In the genomic region with DNA sequence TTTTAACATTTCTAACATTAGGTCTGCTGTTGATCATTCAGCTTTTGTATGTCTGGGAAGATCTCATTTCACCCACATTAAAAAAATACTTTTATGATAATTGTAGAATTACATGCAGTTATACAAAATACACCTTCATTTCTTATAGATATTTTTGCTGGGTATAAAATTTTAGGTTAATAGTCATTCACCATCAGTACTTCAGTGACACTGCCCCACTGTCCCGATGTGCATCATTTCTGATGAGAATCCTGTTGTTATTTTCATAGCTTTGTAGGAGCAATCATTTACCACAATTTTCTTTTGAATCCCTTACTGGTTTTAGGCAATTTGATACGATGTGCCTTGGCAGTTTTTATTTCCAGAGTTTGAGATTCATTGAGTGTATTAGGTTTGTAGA, we compare ENCODE assay signal across 17 cellular contexts.
DNase-seq lines count a peak whose midpoint lies in the region; ATAC-seq, FAIRE-seq and TF ChIP-seq lines count a peak whose summit lies in the region.
"Had no signal": no experiment of that assay in that cellular context is flagged by ENCODE, and none has a peak within 500 bp of the region (broad histone marks: within the 10 kb centered on the region; RNA-seq: fewer than 3 reads in every experiment).

No MANE protein-coding gene starts in this region.

- in situ Hi-C loops in HepG2 (cut with HindIII; ENCODE audit: extremely low pct_ligation_motif_present, low pct_unique_long_range_greater_than_20kb) (no loop called here), K562 (cut with MboI) (no loop called here)

- TF ChIP-seq CTCF in HepG2 (CRISPR knock-in tag; IDR thresholded peaks at IDR 0.05) (no peak), right lobe of liver (IDR thresholded peaks at IDR 0.05) (no peak), HEK293 (tag by site-specific recombination; IDR thresholded peaks at IDR 0.05) (no peak), K562 (IDR thresholded peaks at IDR 0.05 in 2 of 3, conservative IDR thresholded peaks at IDR 0.05 in 1 of 3; ENCODE audit: insufficient read depth in 2 of 3, low read depth in 1 of 3, low read length in 3 of 3) (no peak)

- H3K27ac ChIP-seq in HepG2 (ENCODE audit: extremely low read length, insufficient read depth, low read length) (no peak overlapping the region), right lobe of liver (no peak overlapping the region), HEK293 (ENCODE audit: extremely low read depth, low read depth, low read length) (no peak overlapping the region), K562 (ENCODE audit: extremely low read depth, low read depth, low read length) (no peak overlapping the region)
- H3K27ac ChIP-seq: C4-2B, HL-60 had no signal

- H3K9me3 ChIP-seq in HepG2 (ENCODE audit: low read length) (peaks cover 31% of the 10 kb centered on the region), right lobe of liver (peaks cover 0 to 11% (median 0%) of the 10 kb centered on the region in 4 donors), HEK293 (ENCODE audit: control insufficient read depth, insufficient read depth, low read depth, low read length) (no peaks in the 10 kb centered on the region), K562 (replicated peaks; ENCODE audit: control insufficient read depth, insufficient read depth, low read depth, low read length) (peaks cover 12% of the 10 kb centered on the region)

- TF ChIP-seq RAD21 in HepG2 (CRISPR knock-in tag; IDR thresholded peaks at IDR 0.05) (no peak), K562 (CRISPR knock-in tag; conservative IDR thresholded peaks at IDR 0.05 in 1 of 2, IDR thresholded peaks at IDR 0.05 in 1 of 2) (no peak)

- H3K27me3 ChIP-seq in HepG2 (ENCODE audit: control insufficient read depth in 1 of 2, insufficient read depth in 2 of 2, low read length in 2 of 2) = no peaks in the 10 kb centered on the region
- no peaks in the 10 kb centered on the region for H3K27me3 ChIP-seq in right lobe of liver
- H3K27me3 ChIP-seq in K562 (ENCODE audit: control insufficient read depth in 2 of 2, insufficient read depth in 2 of 2, low read length in 2 of 2) = no peaks in the 10 kb centered on the region

- H3K27ac Mint-ChIP-seq in natural killer cell treated with Interleukin-12 subunit alpha and Interleukin-12 subunit beta and Interleukin-15 and Interleukin-18, amount 100 ng/mL, for 72 hours = no peak overlapping the region
- H3K27ac Mint-ChIP-seq in activated CD8-positive, alpha-beta memory T cell treated with anti-CD3 and anti-CD28 coated beads, Interleukin-2, amount 10 ng/mL, durations not matched to agents 7 days and 5 days = no peak overlapping the region
- H3K27ac Mint-ChIP-seq: CD4-positive, alpha-beta memory T cell had no signal

- H3K9ac ChIP-seq in HepG2 (ENCODE audit: insufficient read depth, low read depth, low read length) = no peak overlapping the region
- H3K9ac ChIP-seq in K562 (ENCODE audit: insufficient read depth in 1 of 2, low read depth in 2 of 2, low read length in 2 of 2) = no peak overlapping the region

- H3K27me3 Mint-ChIP-seq in natural killer cell treated with Interleukin-12 subunit alpha and Interleukin-12 subunit beta and Interleukin-15 and Interleukin-18, amount 100 ng/mL, for 72 hours = no peaks in the 10 kb centered on the region
- H3K27me3 Mint-ChIP-seq in activated CD8-positive, alpha-beta memory T cell treated with anti-CD3 and anti-CD28 coated beads, Interleukin-2, amount 10 ng/mL, durations not matched to agents 7 days and 5 days = no peaks in the 10 kb centered on the region
- H3K27me3 Mint-ChIP-seq: CD4-positive, alpha-beta memory T cell had no signal

- H3K4me3 ChIP-seq in HepG2 (replicated peaks in 1 of 3; ENCODE audit: insufficient read depth in 1 of 3, low read depth in 2 of 3, low read length in 3 of 3) = no peak overlapping the region
- no peak overlapping the region for H3K4me3 ChIP-seq in right lobe of liver
- no peak overlapping the region for H3K4me3 ChIP-seq in HEK293 (ENCODE audit: low read depth, low read length)
- H3K4me3 ChIP-seq in K562 = no peak overlapping the region
- H3K4me3 ChIP-seq: HAP-1 had no signal

- FAIRE-seq in HepG2 (lab: Jason Lieb, UNC) (no peak), K562 (lab: Jason Lieb, UNC) (no peak)
- FAIRE-seq: A204.1 had no signal

- peaks cover 47 to 55% of the 10 kb centered on the region in 2 donors for H3K4me1 Mint-ChIP-seq in natural killer cell treated with Interleukin-12 subunit alpha and Interleukin-12 subunit beta and Interleukin-15 and Interleukin-18, amount 100 ng/mL, for 72 hours (ENCODE audit: low read depth in 2 of 2)
- H3K4me1 Mint-ChIP-seq in activated CD8-positive, alpha-beta memory T cell treated with anti-CD3 and anti-CD28 coated beads, Interleukin-2, amount 10 ng/mL, durations not matched to agents 7 days and 5 days = peaks cover 50% of the 10 kb centered on the region

- TF ChIP-seq EP300 in HepG2 (IDR thresholded peaks at IDR 0.05; ENCODE audit: low read depth in 2 of 2, low read length in 2 of 2) = no peak
- no peak for TF ChIP-seq EP300 in HepG2 (CRISPR knock-in tag; IDR thresholded peaks at IDR 0.05; ENCODE audit: borderline replicate concordance)
- TF ChIP-seq EP300 in K562 (IDR thresholded peaks at IDR 0.05; ENCODE audit: low read length) = no peak

- CTCF ChIA-PET in HepG2 (lab: Yijun Ruan, JAX; ENCODE audit: low intra/inter-chr PET ratio, low total read pairs) (no interaction called here), HEK293 (lab: Yijun Ruan, JAX) (no interaction called here), K562 (lab: Yijun Ruan, JAX; ENCODE audit: low intra/inter-chr PET ratio) (no interaction called here)
- CTCF ChIA-PET in activated CD8-positive, alpha-beta memory T cell treated with anti-CD3 and anti-CD28 coated beads, Interleukin-2, amount 10 ng/mL, durations not matched to agents 7 days and 5 days (lab: Charles Lee) = interaction anchor here (4.4 kb wide), 1 partner anchor 13 kb away, joined by 21 read pairs; no protein-coding TSS in a partner anchor

- WGBS in HepG2 (ENCODE audit: low lambda C conversion rate) = 97% methylated on average over 2 of the region's 2 CpGs
- WGBS in right lobe of liver (ENCODE audit: insufficient coverage, low coverage, low lambda C conversion rate, missing lambda C conversion rate) = 100% methylated on average over 2 of the region's 2 CpGs
- 100% methylated on average over 2 of the region's 2 CpGs for WGBS in K562 (ENCODE audit: insufficient coverage, low coverage, missing lambda C conversion rate)

- H2AFZ ChIP-seq in HepG2 (ENCODE audit: low read length) (no peak overlapping the region), K562 (ENCODE audit: low read depth, low read length) (no peak overlapping the region)

- H3K79me2 ChIP-seq in HepG2 (ENCODE audit: insufficient read depth, low read length) (peaks cover 4% of the 10 kb centered on the region), K562 (ENCODE audit: control insufficient read depth, insufficient read depth, low read length) (peaks cover 40% of the 10 kb centered on the region)

- intact Hi-C loops in HepG2 (cut with micrococcal nuclease; ENCODE audit: unreplicated experiment) (no loop called here), right lobe of liver (cut with DNase I) (no loop called here), K562 (cut with micrococcal nuclease) (no loop called here)

- BruUV-seq in HepG2 (replicated peaks; lab: Mats Ljungman, UMichigan) (TSS peak; percentile 30), K562 (replicated peaks; lab: Mats Ljungman, UMichigan) (no TSS peak)

- ATAC-seq in HepG2 (no peak), right lobe of liver (no peak), K562 (no peak), HG03378 (IDR thresholded peaks at IDR 0.05; ENCODE audit: unreplicated experiment) (no peak)
- ATAC-seq in natural killer cell treated with Interleukin-12 subunit alpha and Interleukin-12 subunit beta and Interleukin-15 and Interleukin-18, amount 100 ng/mL, for 72 hours = no peak
- no peak for ATAC-seq in activated CD8-positive, alpha-beta memory T cell treated with anti-CD3 and anti-CD28 coated beads, Interleukin-2, amount 10 ng/mL, durations not matched to agents 7 days and 5 days

- H4K20me1 ChIP-seq in HepG2 (ENCODE audit: insufficient read depth, low read length) (no peaks in the 10 kb centered on the region), K562 (replicated peaks; ENCODE audit: control insufficient read depth, insufficient read depth, low read length) (no peaks in the 10 kb centered on the region; the same call in 1 of the 2 replicates)

- H3K36me3 ChIP-seq in HepG2 (replicated peaks in 1 of 2; ENCODE audit: control insufficient read depth in 1 of 2, insufficient read depth in 2 of 2, low read length in 2 of 2) = peaks cover 0 to 5% of the 10 kb centered on the region in 2 experiments; a peak in 1 of 5 replicates
- H3K36me3 ChIP-seq in right lobe of liver = no peaks in the 10 kb centered on the region
- peaks cover 0 to 8% of the 10 kb centered on the region in 2 experiments; a peak in 2 of 3 replicates for H3K36me3 ChIP-seq in HEK293 (ENCODE audit: control insufficient read depth in 2 of 2, insufficient read depth in 1 of 2, low read length in 2 of 2)
- H3K36me3 ChIP-seq in K562 (ENCODE audit: control insufficient read depth, insufficient read depth, low read length) = peaks cover 5% of the 10 kb centered on the region
- H3K36me3 ChIP-seq: HAP-1 had no signal

- peaks cover 24% of the 10 kb centered on the region for H3K36me3 Mint-ChIP-seq in natural killer cell treated with Interleukin-12 subunit alpha and Interleukin-12 subunit beta and Interleukin-15 and Interleukin-18, amount 100 ng/mL, for 72 hours
- H3K36me3 Mint-ChIP-seq in activated CD8-positive, alpha-beta memory T cell treated with anti-CD3 and anti-CD28 coated beads, Interleukin-2, amount 10 ng/mL, durations not matched to agents 7 days and 5 days = peaks cover 59% of the 10 kb centered on the region

- H3K4me1 ChIP-seq in HepG2 (ENCODE audit: insufficient read depth, low read length) (no peaks in the 10 kb centered on the region), right lobe of liver (no peaks in the 10 kb centered on the region), HEK293 (ENCODE audit: control insufficient read depth, insufficient read depth, low read length) (peaks cover 1% of the 10 kb centered on the region), K562 (replicated peaks in 1 of 2; ENCODE audit: control insufficient read depth in 2 of 2, insufficient read depth in 2 of 2, low read length in 2 of 2) (no peaks in the 10 kb centered on the region)
- H3K4me1 ChIP-seq: HAP-1 had no signal

- TF ChIP-seq POLR2A in HepG2 (IDR thresholded peaks at IDR 0.05; ENCODE audit: insufficient read depth in 1 of 2, low read depth in 2 of 2, low read length in 2 of 2) (no peak), right lobe of liver (IDR thresholded peaks at IDR 0.05) (no peak), K562 (conservative IDR thresholded peaks at IDR 0.05) (no peak)

- DNase-seq in HepG2 (ENCODE audit: low spot score) (no peak), right lobe of liver (no peak), K562 (ENCODE audit: extremely low read depth in 1 of 4, low spot score in 3 of 4) (no peak)
- no peak for DNase-seq in natural killer cell treated with Interleukin-12 subunit alpha and Interleukin-12 subunit beta and Interleukin-15 and Interleukin-18, amount 100 ng/mL, for 72 hours (ENCODE audit: low spot score)
- no peak for DNase-seq in activated CD8-positive, alpha-beta memory T cell treated with anti-CD3 and anti-CD28 coated beads, Interleukin-2, amount 10 ng/mL, durations not matched to agents 7 days and 5 days
- DNase-seq: ACHN; CD4-positive, alpha-beta memory T cell; DMS79 treated with DMSO at 0.1 percent for 48 hours; GF-D8; IMR-90; KBM-7 had no signal

- H3K4me3 Mint-ChIP-seq in natural killer cell treated with Interleukin-12 subunit alpha and Interleukin-12 subunit beta and Interleukin-15 and Interleukin-18, amount 100 ng/mL, for 72 hours = no peak overlapping the region
- H3K4me3 Mint-ChIP-seq in activated CD8-positive, alpha-beta memory T cell treated with anti-CD3 and anti-CD28 coated beads, Interleukin-2, amount 10 ng/mL, durations not matched to agents 7 days and 5 days = no peak overlapping the region
- H3K4me3 Mint-ChIP-seq: CD4-positive, alpha-beta memory T cell had no signal

- no peaks in the 10 kb centered on the region for H3K9me3 Mint-ChIP-seq in natural killer cell treated with Interleukin-12 subunit alpha and Interleukin-12 subunit beta and Interleukin-15 and Interleukin-18, amount 100 ng/mL, for 72 hours
- H3K9me3 Mint-ChIP-seq in activated CD8-positive, alpha-beta memory T cell treated with anti-CD3 and anti-CD28 coated beads, Interleukin-2, amount 10 ng/mL, durations not matched to agents 7 days and 5 days (ENCODE audit: low read depth) = peaks cover 17% of the 10 kb centered on the region

- POLR2A ChIA-PET in HepG2 (lab: Yijun Ruan, JAX) (no interaction called here), HEK293 (lab: Yijun Ruan, JAX) (no interaction called here), K562 (lab: Yijun Ruan, JAX) (interaction anchor here (0.7 to 1.4 kb wide), 5 partner anchors 11 to 137 kb away, joined by 3 read pairs; no protein-coding TSS in a partner anchor)

- peaks cover 3% of the 10 kb centered on the region for H3K9me1 ChIP-seq in K562 (ENCODE audit: control insufficient read depth, insufficient read depth, low read length)

- H3K4me2 ChIP-seq in HepG2 (ENCODE audit: low read depth, low read length) (no peak overlapping the region), K562 (ENCODE audit: insufficient read depth, low read length) (no peak overlapping the region)
